In the genomic region with DNA sequence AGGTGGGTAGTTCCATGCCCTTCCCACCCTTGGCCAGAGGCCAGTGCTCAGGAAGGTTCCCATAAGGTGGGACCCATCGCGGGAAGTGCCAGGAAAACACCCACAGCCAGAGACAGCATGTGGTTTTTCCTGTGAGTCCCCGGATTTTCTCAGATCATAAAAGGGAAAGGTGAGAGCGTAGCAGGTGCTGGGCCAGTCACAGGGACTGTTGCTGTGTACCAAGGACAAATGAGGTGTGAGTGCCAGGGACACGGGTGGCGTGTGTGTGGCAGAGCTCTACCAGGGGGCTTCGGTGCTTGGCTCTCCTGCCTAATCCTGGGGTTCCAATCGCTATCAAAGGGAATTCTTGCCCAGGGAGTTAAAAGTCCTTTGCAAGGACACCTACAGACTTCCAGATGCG, we compare ENCODE assay signal across 28 cellular contexts.
"Had no signal": no experiment of that assay in that cellular context is flagged by ENCODE, and none has a peak within 500 bp of the region (broad histone marks: within the 10 kb centered on the region; RNA-seq: fewer than 3 reads in every experiment).

No MANE protein-coding gene starts in this region.

- H3K4me1 Mint-ChIP-seq: activated CD4-positive, alpha-beta memory T cell treated with anti-CD3 and anti-CD28 coated beads, Interleukin-2, amount 10 ng/mL, durations not matched to agents 7 days and 5 days; activated CD4-positive, alpha-beta T cell treated with anti-CD3 and anti-CD28 coated beads for 36 hours; activated CD4-positive, alpha-beta T cell treated with anti-CD3 and anti-CD28 coated beads, Interleukin-2, amount 10 ng/mL, durations not matched to agents 24 days and 14 days; activated naive CD4-positive, alpha-beta T cell treated with anti-CD3 and anti-CD28 coated beads, Interleukin-2, amount 10 ng/mL, durations not matched to agents 7 days and 5 days; activated naive CD8-positive, alpha-beta T cell treated with anti-CD3 and anti-CD28 coated beads, Interleukin-2, amount 10 ng/mL, durations not matched to agents 7 days and 5 days had no signal

- H3K27ac Mint-ChIP-seq: activated CD4-positive, alpha-beta memory T cell treated with anti-CD3 and anti-CD28 coated beads, Interleukin-2, amount 10 ng/mL, durations not matched to agents 7 days and 5 days; activated CD4-positive, alpha-beta T cell treated with anti-CD3 and anti-CD28 coated beads for 36 hours; activated CD4-positive, alpha-beta T cell treated with anti-CD3 and anti-CD28 coated beads, Interleukin-2, amount 10 ng/mL, durations not matched to agents 24 days and 14 days; activated naive CD4-positive, alpha-beta T cell treated with anti-CD3 and anti-CD28 coated beads, Interleukin-2, amount 10 ng/mL, durations not matched to agents 7 days and 5 days; activated naive CD4-positive, alpha-beta T cell treated with anti-CD3 and anti-CD28 coated beads, Interleukin-2, amount 50 U/mL, for 72 hours; activated naive CD8-positive, alpha-beta T cell treated with anti-CD3 and anti-CD28 coated beads, Interleukin-2, amount 10 ng/mL, durations not matched to agents 7 days and 5 days; activated T-cell treated with anti-CD3 and anti-CD28 coated beads, Interleukin-2, amount 50 U/mL, for 24 hours; activated T-cell treated with anti-CD3 and anti-CD28 coated beads, Interleukin-2, amount 50 U/mL, for 72 hours; effector memory CD8-positive, alpha-beta T cell had no signal

- FAIRE-seq: colon had no signal

- DNase-seq: activated CD4-positive, alpha-beta memory T cell treated with anti-CD3 and anti-CD28 coated beads, Interleukin-2, amount 10 ng/mL, durations not matched to agents 7 days and 5 days; activated CD4-positive, alpha-beta T cell treated with anti-CD3 and anti-CD28 coated beads for 36 hours; activated CD4-positive, alpha-beta T cell treated with anti-CD3 and anti-CD28 coated beads, Interleukin-2, amount 10 ng/mL, durations not matched to agents 24 days and 14 days; activated CD4-positive, alpha-beta T cell treated with anti-CD3 and anti-CD28 coated beads, Interleukin-2, amount 50 U/mL, for 4 hours; activated CD4-positive, CD25-positive, alpha-beta regulatory T cell; activated CD4-positive, CD25-positive, alpha-beta regulatory T cell treated with anti-CD3 and anti-CD28 coated beads, Interleukin-2, amount 50 U/mL, for 72 hours; activated CD8-positive, alpha-beta memory T cell treated with anti-CD3 and anti-CD28 coated beads, Interleukin-2, amount 50 U/mL, for 48 hours; activated gamma-delta T cell; activated naive CD4-positive, alpha-beta T cell; activated naive CD4-positive, alpha-beta T cell treated with anti-CD3 and anti-CD28 coated beads, Interleukin-2, amount 10 ng/mL, durations not matched to agents 7 days and 5 days; activated naive CD8-positive, alpha-beta T cell treated with anti-CD3 and anti-CD28 coated beads, Interleukin-2, amount 10 ng/mL, durations not matched to agents 7 days and 5 days; activated T-cell treated with anti-CD3 and anti-CD28 coated beads for 4 hours; activated T-cell treated with anti-CD3 and anti-CD28 coated beads, Interleukin-2, amount 50 U/mL, for 24 hours; activated T-cell treated with anti-CD3 and anti-CD28 coated beads, Interleukin-2, amount 50 U/mL, for 72 hours; brain microvascular endothelial cell; caudate nucleus; cortex of kidney; dermis blood vessel endothelial cell; effector CD4-positive, alpha-beta T cell; effector memory CD8-positive, alpha-beta T cell; foreskin keratinocyte; gastrocnemius medialis; glutamatergic neuron; T-helper 2 cell had no signal

- H3K36me3 ChIP-seq: ascending aorta, brain microvascular endothelial cell, esophagus muscularis mucosa, gastrocnemius medialis had no signal

- ATAC-seq: activated CD4-positive, alpha-beta T cell treated with anti-CD3 and anti-CD28 coated beads for 36 hours; activated naive CD4-positive, alpha-beta T cell treated with anti-CD3 and anti-CD28 coated beads, Interleukin-2, amount 50 U/mL, for 72 hours; activated T-cell treated with anti-CD3 and anti-CD28 coated beads, Interleukin-2, amount 50 U/mL, for 72 hours; effector memory CD8-positive, alpha-beta T cell; foreskin keratinocyte; gastrocnemius medialis had no signal

- H3K4me3 ChIP-seq: ascending aorta, esophagus muscularis mucosa, gastrocnemius medialis had no signal

- H3K4me3 Mint-ChIP-seq: activated CD4-positive, alpha-beta memory T cell treated with anti-CD3 and anti-CD28 coated beads, Interleukin-2, amount 10 ng/mL, durations not matched to agents 7 days and 5 days; activated CD4-positive, alpha-beta T cell treated with anti-CD3 and anti-CD28 coated beads for 36 hours; activated CD4-positive, alpha-beta T cell treated with anti-CD3 and anti-CD28 coated beads, Interleukin-2, amount 10 ng/mL, durations not matched to agents 24 days and 14 days; activated naive CD4-positive, alpha-beta T cell treated with anti-CD3 and anti-CD28 coated beads, Interleukin-2, amount 10 ng/mL, durations not matched to agents 7 days and 5 days; activated naive CD8-positive, alpha-beta T cell treated with anti-CD3 and anti-CD28 coated beads, Interleukin-2, amount 10 ng/mL, durations not matched to agents 7 days and 5 days; activated T-cell treated with anti-CD3 and anti-CD28 coated beads, Interleukin-2, amount 50 U/mL, for 24 hours; activated T-cell treated with anti-CD3 and anti-CD28 coated beads, Interleukin-2, amount 50 U/mL, for 72 hours; effector memory CD8-positive, alpha-beta T cell had no signal

- H3K27ac ChIP-seq: ascending aorta, brain microvascular endothelial cell, esophagus muscularis mucosa, foreskin keratinocyte, gastrocnemius medialis had no signal

- H3K9me3 ChIP-seq: ascending aorta, esophagus muscularis mucosa, gastrocnemius medialis had no signal

- H3K27me3 ChIP-seq: ascending aorta, brain microvascular endothelial cell, esophagus muscularis mucosa, gastrocnemius medialis had no signal

- H3K4me1 ChIP-seq: ascending aorta, esophagus muscularis mucosa, foreskin keratinocyte, gastrocnemius medialis had no signal

- H3K36me3 Mint-ChIP-seq: activated naive CD4-positive, alpha-beta T cell treated with anti-CD3 and anti-CD28 coated beads, Interleukin-2, amount 10 ng/mL, durations not matched to agents 7 days and 5 days; activated naive CD4-positive, alpha-beta T cell treated with anti-CD3 and anti-CD28 coated beads, Interleukin-2, amount 50 U/mL, for 72 hours; activated naive CD8-positive, alpha-beta T cell treated with anti-CD3 and anti-CD28 coated beads, Interleukin-2, amount 10 ng/mL, durations not matched to agents 7 days and 5 days had no signal

- H3K9me3 Mint-ChIP-seq: activated CD4-positive, alpha-beta memory T cell treated with anti-CD3 and anti-CD28 coated beads, Interleukin-2, amount 10 ng/mL, durations not matched to agents 7 days and 5 days; activated CD4-positive, alpha-beta T cell treated with anti-CD3 and anti-CD28 coated beads, Interleukin-2, amount 10 ng/mL, durations not matched to agents 24 days and 14 days; activated naive CD4-positive, alpha-beta T cell treated with anti-CD3 and anti-CD28 coated beads, Interleukin-2, amount 10 ng/mL, durations not matched to agents 7 days and 5 days; activated naive CD4-positive, alpha-beta T cell treated with anti-CD3 and anti-CD28 coated beads, Interleukin-2, amount 50 U/mL, for 72 hours; activated naive CD8-positive, alpha-beta T cell treated with anti-CD3 and anti-CD28 coated beads, Interleukin-2, amount 10 ng/mL, durations not matched to agents 7 days and 5 days; activated T-cell treated with anti-CD3 and anti-CD28 coated beads, Interleukin-2, amount 50 U/mL, for 24 hours; activated T-cell treated with anti-CD3 and anti-CD28 coated beads, Interleukin-2, amount 50 U/mL, for 72 hours; effector memory CD8-positive, alpha-beta T cell had no signal
